In the genomic region with DNA sequence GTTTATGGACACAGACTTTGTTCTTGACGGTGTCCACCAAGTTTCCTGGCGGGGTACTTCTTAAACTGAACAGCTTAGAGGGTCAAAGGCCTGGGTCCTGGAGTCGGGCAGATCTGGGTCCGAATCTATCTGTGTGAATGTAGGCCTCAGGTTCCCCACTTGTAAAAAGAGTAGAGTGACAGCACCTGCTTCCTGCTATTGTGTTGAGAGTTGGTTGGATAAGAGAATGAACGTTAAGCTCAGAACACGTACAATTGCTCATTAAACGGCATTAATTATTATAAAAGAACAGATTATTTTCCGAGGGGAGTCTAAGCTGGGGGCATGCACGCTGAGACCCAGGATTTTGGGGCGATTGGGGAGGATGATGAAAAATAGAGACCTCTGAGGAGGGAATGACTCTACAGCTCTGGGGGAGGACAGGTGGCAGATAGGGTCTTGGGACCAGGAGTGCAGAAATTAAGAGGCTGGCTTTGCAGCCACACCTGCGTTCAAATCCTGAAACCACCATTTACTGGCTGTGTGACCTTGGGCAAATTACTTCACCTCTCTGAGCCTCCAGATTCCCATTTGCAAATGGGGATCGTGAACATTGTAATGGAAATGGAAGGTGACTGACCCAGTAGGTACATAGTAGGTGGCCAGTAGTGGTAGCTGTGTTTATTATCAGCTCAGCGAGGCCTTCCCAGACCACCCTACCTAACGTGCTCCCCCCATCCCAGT, we compare ENCODE assay signal across 8 cellular contexts. TPM values are rescaled to one million over a fixed set of nuclear protein-coding genes. Genes with fewer than 3 reads are reported as not detected.
DNase-seq lines count a peak whose midpoint lies in the region; ATAC-seq and TF ChIP-seq lines count a peak whose summit lies in the region.

No MANE protein-coding gene starts in this region.

- no peaks in the 10 kb centered on the region for H3K27me3 Mint-ChIP-seq in mesothelial cell of epicardium (ENCODE audit: low read depth)

- DNase-seq in left ventricle myocardium inferior (no peak), left ventricle myocardium superior (no peak), brain microvascular endothelial cell (no peak), mesothelial cell of epicardium (ENCODE audit: low spot score in 2 of 2, unreplicated experiment in 2 of 2) (no peak), COLO668 (lab: John Stamatoyannopoulos, UW; ENCODE audit: unreplicated experiment) (no peak), cortex of kidney (lab: John Stamatoyannopoulos, UW) (no peak), retina (no peak), NCI-H2196 treated with DMSO at 0.1 percent for 48 hours (lab: John Stamatoyannopoulos, UW; ENCODE audit: unreplicated experiment) (no peak)

- peaks cover 62% of the 10 kb centered on the region for H3K4me1 Mint-ChIP-seq in mesothelial cell of epicardium

- peak overlapping the region; percentile 67 for H3K27ac Mint-ChIP-seq in mesothelial cell of epicardium

- no peak for TF ChIP-seq CTCF in left ventricle myocardium inferior (IDR thresholded peaks at IDR 0.05; ENCODE audit: borderline replicate concordance)
- TF ChIP-seq CTCF in brain microvascular endothelial cell (IDR thresholded peaks at IDR 0.05; ENCODE audit: low read depth, low read length, missing control alignments): no peak
- no peak for TF ChIP-seq CTCF in mesothelial cell of epicardium (IDR thresholded peaks at IDR 0.05; ENCODE audit: unreplicated experiment)

- intact Hi-C loops in left ventricle myocardium inferior (cut with micrococcal nuclease) (no loop called here), left ventricle myocardium superior (cut with micrococcal nuclease) (no loop called here)

- no peak for ATAC-seq in left ventricle myocardium superior

- H3K9me3 ChIP-seq in left ventricle myocardium inferior (replicated peaks): no peaks in the 10 kb centered on the region

- H3K27me3 ChIP-seq in left ventricle myocardium inferior (ENCODE audit: low read depth) (no peaks in the 10 kb centered on the region), brain microvascular endothelial cell (replicated peaks) (no peaks in the 10 kb centered on the region)

- in situ Hi-C loops in brain microvascular endothelial cell (cut with HindIII; ENCODE audit: low pct_ligation_motif_present, low sequenced_read_pairs): no loop called here

- peaks cover 77% of the 10 kb centered on the region for H3K4me1 ChIP-seq in left ventricle myocardium inferior

- H3K27ac ChIP-seq in left ventricle myocardium inferior (replicated peaks): peak overlapping the region; percentile 93
- no peak overlapping the region for H3K27ac ChIP-seq in brain microvascular endothelial cell

- peak overlapping the region; percentile 99 for H3K4me3 ChIP-seq in left ventricle myocardium inferior
- H3K4me3 ChIP-seq in brain microvascular endothelial cell (ENCODE audit: low read depth, low read length): peak overlapping the region; percentile 93

- H3K9me3 Mint-ChIP-seq in mesothelial cell of epicardium: no peaks in the 10 kb centered on the region

- no peaks in the 10 kb centered on the region for H3K36me3 Mint-ChIP-seq in mesothelial cell of epicardium

- no peaks in the 10 kb centered on the region for H3K36me3 ChIP-seq in left ventricle myocardium inferior
- H3K36me3 ChIP-seq in brain microvascular endothelial cell (replicated peaks): no peaks in the 10 kb centered on the region

- H3K4me3 Mint-ChIP-seq in mesothelial cell of epicardium: peak overlapping the region; percentile 83

RNA-seq across cellular contexts. Expression of a gene that starts 0.9 kb away (rescaled TPM):
- total RNA-seq in left ventricle myocardium inferior (24.6 TPM), left ventricle myocardium superior (20.6 TPM), mesothelial cell of epicardium (40.5 to 44.9 TPM (median 43.3 TPM) in 3 replicates)

RNA-seq across cellular contexts. Expression of a gene that starts 3.0 kb away (rescaled TPM):
- total RNA-seq in left ventricle myocardium inferior: 110 TPM
- 124 TPM for total RNA-seq in left ventricle myocardium superior
- total RNA-seq in mesothelial cell of epicardium: 31.2 to 33.0 TPM (median 31.5 TPM) in 3 replicates
